ENCODE assay signal across 8 cellular contexts in the genomic region with DNA sequence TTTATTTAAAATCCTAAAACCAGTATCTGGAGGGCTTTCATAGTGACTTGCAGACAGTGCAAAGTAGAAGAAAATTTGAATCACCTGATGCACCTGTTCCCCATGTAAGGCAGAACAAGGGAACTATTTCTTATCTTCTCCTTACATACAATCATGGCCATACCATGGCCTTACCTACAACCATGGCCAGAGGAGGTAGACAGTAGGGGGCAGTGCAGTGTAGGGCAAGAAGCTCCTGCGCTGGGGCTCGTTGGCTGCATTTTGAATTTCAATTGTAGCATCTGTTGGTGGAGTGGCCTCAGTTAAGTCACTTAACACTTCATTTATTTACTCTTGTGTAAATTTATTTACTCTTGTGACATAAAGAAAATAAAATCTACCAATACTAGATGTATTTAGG. TPM values are rescaled to one million over a fixed set of nuclear protein-coding genes. Genes with fewer than 3 reads are reported as not detected.
A peak's percentile ranks its signal among the peaks of the same experiment; 100 is the strongest.
DNase-seq lines count a peak whose midpoint lies in the region; ATAC-seq and TF ChIP-seq lines count a peak whose summit lies in the region.

No MANE protein-coding gene starts in this region.

- ATAC-seq in GM21381 (IDR thresholded peaks at IDR 0.05; ENCODE audit: unreplicated experiment): peak; percentile 76

- H3K4me2 ChIP-seq in OCI-LY7 (ENCODE audit: low read length): no peak overlapping the region

- H3K27me3 ChIP-seq in spleen (replicated peaks in 1 of 7): no peaks in the 10 kb centered on the region

- CTCF ChIA-PET in OCI-LY7 (lab: Charles Lee; ENCODE audit: unreplicated experiment): no interaction called here

- H3K9me3 ChIP-seq in OCI-LY7 (ENCODE audit: low read length): no peaks in the 10 kb centered on the region
- H3K9me3 ChIP-seq in spleen: no peaks in the 10 kb centered on the region

- no peak overlapping the region for H2AFZ ChIP-seq in OCI-LY7 (ENCODE audit: low read length)

- peak; percentile 73 for TF ChIP-seq CTCF in OCI-LY7 (conservative IDR thresholded peaks at IDR 0.05; ENCODE audit: low read length)
- peak; percentile 50 for TF ChIP-seq CTCF in fibroblast of mammary gland (conservative IDR thresholded peaks at IDR 0.05; ENCODE audit: control insufficient read depth, insufficient read depth, low read depth, low read length)
- peak in 7 of 11 experiments; percentile 25 to 55 (median 36) for TF ChIP-seq CTCF in spleen (IDR thresholded peaks at IDR 0.05 in 8 of 11, conservative IDR thresholded peaks at IDR 0.05 in 3 of 11)

- no peaks in the 10 kb centered on the region for H3K4me1 ChIP-seq in OCI-LY7 (ENCODE audit: insufficient read depth, low read length, poor library complexity, severe bottlenecking)
- H3K4me1 ChIP-seq in spleen: no peaks in the 10 kb centered on the region

- H3K27ac ChIP-seq in OCI-LY7 (ENCODE audit: low read depth, low read length, poor library complexity, severe bottlenecking) (no peak overlapping the region), spleen (no peak overlapping the region)

- H3K79me2 ChIP-seq in OCI-LY7 (ENCODE audit: insufficient read depth, low read depth, low read length): no peaks in the 10 kb centered on the region

- TF ChIP-seq POLR2A in spleen (IDR thresholded peaks at IDR 0.05): no peak

- no peaks in the 10 kb centered on the region; the same call in 1 of the 2 replicates for H3K9me2 ChIP-seq in OCI-LY7 (ENCODE audit: insufficient read depth, low read length)

- peak; percentile 20 for DNase-seq in activated CD4-positive, alpha-beta T cell treated with anti-CD3 and anti-CD28 coated beads for 48 hours
- DNase-seq in activated CD4-positive, alpha-beta T cell treated with anti-CD3 and anti-CD28 coated beads for 1 hour: no peak
- DNase-seq in HT-29 (ENCODE audit: low spot score) (peak; percentile 46), OCI-LY7 (ENCODE audit: low spot score) (peak; percentile 14), fibroblast of mammary gland (ENCODE audit: low read depth) (peak; percentile 40), spleen (no peak), NCI-H2227 (lab: John Stamatoyannopoulos, UW; ENCODE audit: unreplicated experiment) (no peak)

- no TSS peak for BruUV-seq in OCI-LY7 (replicated peaks; lab: Mats Ljungman, UMichigan)

- POLR2A ChIA-PET in OCI-LY7 (lab: Charles Lee): interaction anchor here (1.1 kb wide), 1 partner anchor 11 kb away, joined by 3 read pairs; no protein-coding TSS in a partner anchor

- intact Hi-C loops in OCI-LY7 (cut with micrococcal nuclease; ENCODE audit: unreplicated experiment) (no loop called here), spleen (cut with DNase I; ENCODE audit: low total_unique reads) (no loop called here)

- H3K4me3 ChIP-seq in OCI-LY7 (ENCODE audit: low read depth, low read length, poor library complexity, severe bottlenecking) (no peak overlapping the region), fibroblast of mammary gland (ENCODE audit: control insufficient read depth, low read depth, low read length) (no peak overlapping the region), spleen (no peak overlapping the region)

- peaks cover 5% of the 10 kb centered on the region; the same call in 1 of the 2 replicates for H4K20me1 ChIP-seq in OCI-LY7 (ENCODE audit: insufficient read depth, low read length)

- H3K36me3 ChIP-seq in OCI-LY7 (ENCODE audit: insufficient read depth, low read length) (no peaks in the 10 kb centered on the region), spleen (no peaks in the 10 kb centered on the region)

- 11 to 28% (median 19%) methylated on average over 2 of the region's 2 CpGs for WGBS in spleen, 5 donors

RNA-seq across cellular contexts. Expression of a gene that starts 33.0 kb away (rescaled TPM):
- not detected in 2 replicates for total RNA-seq in HT-29 (2014; rRNA removed; shearing (Covaris generic))
- total RNA-seq in OCI-LY7 (2014; rRNA removed; shearing (Covaris generic)): not detected in 2 replicates
- not detected in 2 replicates for total RNA-seq in OCI-LY7 (2022)
- total RNA-seq in spleen: 10 to 100 TPM in 1 of 7 donors, 1 to 10 TPM in 6; 4.7 to 11.7 (median 7.3) TPM
- polyA plus RNA-seq in spleen: 10 to 100 TPM in 1 of 3 donors, 1 to 10 TPM in 2; 3.2 to 12.5 (median 5.0) TPM

Comparison
In these comparisons a context has a peak if more than half of its experiments do, and no peak if none do; other contexts are left out.
1. DNase-seq: peak in activated CD4-positive, alpha-beta T cell treated with anti-CD3 and anti-CD28 coated beads for 48 hours (single experiment), HT-29 (single experiment), OCI-LY7 (single experiment) and fibroblast of mammary gland (single experiment); none in activated CD4-positive, alpha-beta T cell treated with anti-CD3 and anti-CD28 coated beads for 1 hour (single experiment), spleen (single experiment) and NCI-H2227 (single experiment).
2. Peak in every context shown above with its lines, with median percentiles within 50 percentile points of each other: CTCF ChIP-seq.